Comparison of ENCODE assay signal across 8 cellular contexts in the genomic region with DNA sequence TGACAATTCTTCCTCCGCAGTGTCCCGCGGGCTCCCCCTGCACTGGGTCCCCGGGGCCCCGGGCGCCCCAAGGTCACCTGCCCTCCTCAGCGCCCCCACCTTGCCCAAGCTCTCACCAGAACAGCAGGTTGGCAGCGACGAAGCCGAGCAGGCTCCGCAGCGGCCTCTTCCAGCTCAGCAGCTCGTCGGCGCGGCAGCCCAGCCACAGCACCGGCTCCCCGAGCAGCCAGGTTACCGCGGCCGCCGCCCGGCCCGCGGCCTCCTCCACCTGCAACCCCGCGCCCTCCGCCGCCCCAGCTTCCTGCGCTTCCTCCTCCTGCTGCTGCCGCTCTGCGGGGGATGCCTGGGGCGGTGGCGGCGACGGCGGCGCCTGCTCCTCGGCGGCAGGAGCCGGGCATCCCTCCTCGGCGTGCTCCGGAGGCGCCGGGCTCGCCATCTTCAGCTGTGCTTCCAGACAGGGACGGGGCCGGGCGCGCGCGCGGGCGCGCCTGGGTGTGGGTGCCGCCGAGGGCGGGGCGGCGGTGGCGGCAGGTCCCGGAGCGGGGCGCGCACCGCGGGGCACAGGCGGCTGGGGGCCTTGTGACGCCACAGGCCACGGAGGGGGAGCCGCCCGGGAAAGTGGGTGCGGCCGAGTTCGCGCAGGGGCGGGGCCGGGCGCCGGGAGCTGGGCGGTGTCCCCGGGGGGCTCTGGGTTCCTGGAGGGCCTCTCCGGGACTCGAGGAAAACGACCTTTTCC. TPM values are rescaled to one million over a fixed set of nuclear protein-coding genes. Genes with fewer than 3 reads are reported as not detected.
DNase-seq lines count a peak whose midpoint lies in the region; ATAC-seq and TF ChIP-seq lines count a peak whose summit lies in the region.

A gene with protein sequence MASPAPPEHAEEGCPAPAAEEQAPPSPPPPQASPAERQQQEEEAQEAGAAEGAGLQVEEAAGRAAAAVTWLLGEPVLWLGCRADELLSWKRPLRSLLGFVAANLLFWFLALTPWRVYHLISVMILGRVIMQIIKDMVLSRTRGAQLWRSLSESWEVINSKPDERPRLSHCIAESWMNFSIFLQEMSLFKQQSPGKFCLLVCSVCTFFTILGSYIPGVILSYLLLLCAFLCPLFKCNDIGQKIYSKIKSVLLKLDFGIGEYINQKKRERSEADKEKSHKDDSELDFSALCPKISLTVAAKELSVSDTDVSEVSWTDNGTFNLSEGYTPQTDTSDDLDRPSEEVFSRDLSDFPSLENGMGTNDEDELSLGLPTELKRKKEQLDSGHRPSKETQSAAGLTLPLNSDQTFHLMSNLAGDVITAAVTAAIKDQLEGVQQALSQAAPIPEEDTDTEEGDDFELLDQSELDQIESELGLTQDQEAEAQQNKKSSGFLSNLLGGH (minus strand): TSS at position 462 of the 736 bp plus-strand sequence. CDS start 26 bp downstream, at position 436.

- H3K9me3 ChIP-seq in neural cell (ENCODE audit: low read length), result no peaks in the 10 kb centered on the region

- H3K9me2 ChIP-seq in neural cell (ENCODE audit: insufficient read depth, low read length), result no peaks in the 10 kb centered on the region

- no peaks in the 10 kb centered on the region for H3K79me2 ChIP-seq in neural cell (replicated peaks; ENCODE audit: insufficient read depth, low read length)

- H3K36me3 ChIP-seq in neural cell (ENCODE audit: insufficient read depth, low read length), result no peaks in the 10 kb centered on the region

- TF ChIP-seq CTCF in fibroblast of mammary gland (conservative IDR thresholded peaks at IDR 0.05; ENCODE audit: control insufficient read depth, insufficient read depth, low read depth, low read length) (no peak), neural cell (IDR thresholded peaks at IDR 0.05; ENCODE audit: poor library complexity, severe bottlenecking) (peak; percentile 31)

- ATAC-seq in HG02973 (IDR thresholded peaks at IDR 0.05; ENCODE audit: unreplicated experiment), result peak; percentile 61
- ATAC-seq in activated T-cell treated with anti-CD3 and anti-CD28 coated beads, Interleukin-2, amount 50 U/mL, for 72 hours (replicated peaks in 1 of 2), result peak; percentile 86 to 87
- ATAC-seq in stimulated activated naive CD8-positive, alpha-beta T cell treated with anti-CD3 and anti-CD28 coated beads, Interleukin-15, amount 100 ng/mL, for 72 hours, result peak; percentile 84

- H3K4me3 ChIP-seq in fibroblast of mammary gland (ENCODE audit: control insufficient read depth, low read depth, low read length) (peak within 1 kb of the TSS; percentile 35), neural cell (ENCODE audit: low read length) (peak within 1 kb of the TSS; percentile 94)

- H3K27me3 Mint-ChIP-seq in activated T-cell treated with anti-CD3 and anti-CD28 coated beads, Interleukin-2, amount 50 U/mL, for 72 hours (ENCODE audit: low read depth), result no peaks in the 10 kb centered on the region
- H3K27me3 Mint-ChIP-seq in stimulated activated naive CD8-positive, alpha-beta T cell treated with anti-CD3 and anti-CD28 coated beads, Interleukin-15, amount 100 ng/mL, for 72 hours, result no peaks in the 10 kb centered on the region

- H3K4me1 Mint-ChIP-seq in activated T-cell treated with anti-CD3 and anti-CD28 coated beads, Interleukin-2, amount 50 U/mL, for 72 hours (ENCODE audit: low read depth), result peaks cover 53% of the 10 kb centered on the region
- H3K4me1 Mint-ChIP-seq in stimulated activated naive CD8-positive, alpha-beta T cell treated with anti-CD3 and anti-CD28 coated beads, Interleukin-15, amount 100 ng/mL, for 72 hours, result peaks cover 44% of the 10 kb centered on the region

- peak within 1 kb of the TSS in 1 of 2 donors; percentile 96 for H3K4me3 Mint-ChIP-seq in activated T-cell treated with anti-CD3 and anti-CD28 coated beads, Interleukin-2, amount 50 U/mL, for 72 hours
- no peak within 1 kb of the TSS for H3K4me3 Mint-ChIP-seq in stimulated activated naive CD8-positive, alpha-beta T cell treated with anti-CD3 and anti-CD28 coated beads, Interleukin-15, amount 100 ng/mL, for 72 hours

- peak within 1 kb of the TSS; percentile 89 for H3K27ac Mint-ChIP-seq in activated T-cell treated with anti-CD3 and anti-CD28 coated beads, Interleukin-2, amount 50 U/mL, for 72 hours
- H3K27ac Mint-ChIP-seq in stimulated activated naive CD8-positive, alpha-beta T cell treated with anti-CD3 and anti-CD28 coated beads, Interleukin-15, amount 100 ng/mL, for 72 hours, result peak within 1 kb of the TSS; percentile 96 to 98

- no peak for TF ChIP-seq EP300 in neural cell (conservative IDR thresholded peaks at IDR 0.05; ENCODE audit: poor library complexity, severe bottlenecking)

- no peaks in the 10 kb centered on the region for H3K27me3 ChIP-seq in neural cell (ENCODE audit: insufficient read depth, low read depth, low read length)

- no peaks in the 10 kb centered on the region for H4K20me1 ChIP-seq in neural cell (ENCODE audit: insufficient read depth)

- peak within 1 kb of the TSS; percentile 4 for H3K27ac ChIP-seq in neural cell (ENCODE audit: low read length)

- H3F3A ChIP-seq in neural cell (ENCODE audit: insufficient read depth, low read length, poor library complexity, severe bottlenecking), result no peaks in the 10 kb centered on the region

- peak within 1 kb of the TSS; percentile 54 for H3K4me2 ChIP-seq in neural cell (ENCODE audit: low read length)

- no peaks in the 10 kb centered on the region for H3K9me3 Mint-ChIP-seq in activated T-cell treated with anti-CD3 and anti-CD28 coated beads, Interleukin-2, amount 50 U/mL, for 72 hours
- no peaks in the 10 kb centered on the region for H3K9me3 Mint-ChIP-seq in stimulated activated naive CD8-positive, alpha-beta T cell treated with anti-CD3 and anti-CD28 coated beads, Interleukin-15, amount 100 ng/mL, for 72 hours

- TF ChIP-seq RAD21 in neural cell (conservative IDR thresholded peaks at IDR 0.05), result no peak

- H3K36me3 Mint-ChIP-seq in activated T-cell treated with anti-CD3 and anti-CD28 coated beads, Interleukin-2, amount 50 U/mL, for 72 hours (ENCODE audit: insufficient read depth in 2 of 2), result peaks cover 3 to 4% of the 10 kb centered on the region in 2 donors

- DNase-seq in NCI-H82 (lab: John Stamatoyannopoulos, UW), result peak; percentile 43
- DNase-seq in NCI-H82 treated with DMSO at 0.1 percent for 48 hours (lab: John Stamatoyannopoulos, UW; ENCODE audit: unreplicated experiment), result no peak
- peak; percentile 62 for DNase-seq in NCI-H748 treated with DMSO at 0.1 percent for 48 hours (lab: John Stamatoyannopoulos, UW)
- peak; percentile 82 to 86 for DNase-seq in activated T-cell treated with anti-CD3 and anti-CD28 coated beads, Interleukin-2, amount 50 U/mL, for 72 hours
- no peak for DNase-seq in fibroblast of mammary gland (ENCODE audit: low read depth)
- DNase-seq in stimulated activated naive CD8-positive, alpha-beta T cell treated with anti-CD3 and anti-CD28 coated beads, Interleukin-15, amount 100 ng/mL, for 72 hours, result peak; percentile 82 to 84

- H2AFZ ChIP-seq in neural cell (ENCODE audit: low read depth, low read length), result peak within 1 kb of the TSS; percentile 67

- H3K9ac ChIP-seq in neural cell (ENCODE audit: low read length), result peak within 1 kb of the TSS; percentile 75

TF ChIP-seq in neural cell, 6 proteins besides CTCF, POLR2A, EP300 and RAD21:
- TF ChIP-seq POLR2AphosphoS5 (IDR thresholded peaks at IDR 0.05) (no peak), TAF1 (IDR thresholded peaks at IDR 0.05; ENCODE audit: low read depth) (peak; percentile 19), SMC3 (conservative IDR thresholded peaks at IDR 0.05; ENCODE audit: poor library complexity) (peak; percentile 23), EZH2 (IDR thresholded peaks at IDR 0.05; ENCODE audit: borderline replicate concordance, insufficient read depth, low read length, poor library complexity, severe bottlenecking) (no peak), MXI1 (conservative IDR thresholded peaks at IDR 0.05; ENCODE audit: poor library complexity, severe bottlenecking) (peak; percentile 66)
- TF ChIP-seq, protein P1, sequence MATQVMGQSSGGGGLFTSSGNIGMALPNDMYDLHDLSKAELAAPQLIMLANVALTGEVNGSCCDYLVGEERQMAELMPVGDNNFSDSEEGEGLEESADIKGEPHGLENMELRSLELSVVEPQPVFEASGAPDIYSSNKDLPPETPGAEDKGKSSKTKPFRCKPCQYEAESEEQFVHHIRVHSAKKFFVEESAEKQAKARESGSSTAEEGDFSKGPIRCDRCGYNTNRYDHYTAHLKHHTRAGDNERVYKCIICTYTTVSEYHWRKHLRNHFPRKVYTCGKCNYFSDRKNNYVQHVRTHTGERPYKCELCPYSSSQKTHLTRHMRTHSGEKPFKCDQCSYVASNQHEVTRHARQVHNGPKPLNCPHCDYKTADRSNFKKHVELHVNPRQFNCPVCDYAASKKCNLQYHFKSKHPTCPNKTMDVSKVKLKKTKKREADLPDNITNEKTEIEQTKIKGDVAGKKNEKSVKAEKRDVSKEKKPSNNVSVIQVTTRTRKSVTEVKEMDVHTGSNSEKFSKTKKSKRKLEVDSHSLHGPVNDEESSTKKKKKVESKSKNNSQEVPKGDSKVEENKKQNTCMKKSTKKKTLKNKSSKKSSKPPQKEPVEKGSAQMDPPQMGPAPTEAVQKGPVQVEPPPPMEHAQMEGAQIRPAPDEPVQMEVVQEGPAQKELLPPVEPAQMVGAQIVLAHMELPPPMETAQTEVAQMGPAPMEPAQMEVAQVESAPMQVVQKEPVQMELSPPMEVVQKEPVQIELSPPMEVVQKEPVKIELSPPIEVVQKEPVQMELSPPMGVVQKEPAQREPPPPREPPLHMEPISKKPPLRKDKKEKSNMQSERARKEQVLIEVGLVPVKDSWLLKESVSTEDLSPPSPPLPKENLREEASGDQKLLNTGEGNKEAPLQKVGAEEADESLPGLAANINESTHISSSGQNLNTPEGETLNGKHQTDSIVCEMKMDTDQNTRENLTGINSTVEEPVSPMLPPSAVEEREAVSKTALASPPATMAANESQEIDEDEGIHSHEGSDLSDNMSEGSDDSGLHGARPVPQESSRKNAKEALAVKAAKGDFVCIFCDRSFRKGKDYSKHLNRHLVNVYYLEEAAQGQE (IDR thresholded peaks at IDR 0.05; ENCODE audit: borderline replicate concordance), result no peak

RNA-seq across cellular contexts. Expression of the gene that starts here (rescaled TPM):
- total RNA-seq in activated T-cell treated with anti-CD3 and anti-CD28 coated beads, Interleukin-2, amount 50 U/mL, for 72 hours, result 10 to 100 TPM; 29.4 to 30.2 TPM
- 20.4 and 25.4 TPM in 2 replicates for polyA plus RNA-seq in neural cell
- polyA minus RNA-seq in neural cell, result 20.0 and 21.8 TPM in 2 replicates

Comparison
In these comparisons a context has a peak if more than half of its experiments do, and no peak if none do; other contexts are left out.
1. DNase-seq: peak in NCI-H82 (single experiment), NCI-H748 treated with DMSO at 0.1 percent for 48 hours (single experiment), activated T-cell treated with anti-CD3 and anti-CD28 coated beads, Interleukin-2, amount 50 U/mL, for 72 hours (2 of 2) and stimulated activated naive CD8-positive, alpha-beta T cell treated with anti-CD3 and anti-CD28 coated beads, Interleukin-15, amount 100 ng/mL, for 72 hours (2 of 2); none in NCI-H82 treated with DMSO at 0.1 percent for 48 hours (single experiment) and fibroblast of mammary gland (single experiment).
2. Peak in every context shown above with its lines, with median percentiles within 50 percentile points of each other: ATAC-seq.